24 cellular contexts compared by ENCODE assay signal in genomic region chr3:39491733-39492350, GRCh38. TPM values are rescaled to one million over a fixed set of nuclear protein-coding genes. Genes with fewer than 3 reads are reported as not detected.
"Had no signal": no experiment of that assay in that cellular context is flagged by ENCODE, and none has a peak within 500 bp of the region (broad histone marks: within the 10 kb centered on the region; RNA-seq: fewer than 3 reads in every experiment).

No MANE protein-coding gene starts in this region.

- H3K27me3 ChIP-seq: brain microvascular endothelial cell had no signal

- H3K36me3 Mint-ChIP-seq: activated naive CD4-positive, alpha-beta T cell treated with anti-CD3 and anti-CD28 coated beads, Interleukin-2, amount 50 U/mL, for 24 hours; T-cell had no signal

- H3K4me3 Mint-ChIP-seq: activated CD4-positive, alpha-beta T cell treated with anti-CD3 and anti-CD28 coated beads for 36 hours; activated naive CD4-positive, alpha-beta T cell treated with anti-CD3 and anti-CD28 coated beads, Interleukin-2, amount 50 U/mL, for 24 hours; T-cell had no signal

- DNase-seq: activated CD4-positive, alpha-beta T cell treated with anti-CD3 and anti-CD28 coated beads for 36 hours; activated CD8-positive, alpha-beta memory T cell treated with anti-CD3 and anti-CD28 coated beads for 24 hours; activated effector memory CD4-positive, alpha-beta T cell treated with Interleukin-2 at 50 U/mL for 16 hours; activated naive CD4-positive, alpha-beta T cell; amygdala; brain microvascular endothelial cell; cerebellar nuclear complex; IMR-90; KG1; NCI-H1048; NCI-H146; NCI-H187 treated with DMSO at 0.1 percent for 48 hours; NCI-H2081 treated with DMSO at 0.1 percent for 48 hours; NCI-H446; NCI-H524; PC-9; SIG-M5; T-cell; WERI-Rb-1 had no signal

- H3K36me3 ChIP-seq: brain microvascular endothelial cell, WERI-Rb-1 had no signal

- H3K4me1 Mint-ChIP-seq: activated CD4-positive, alpha-beta T cell treated with anti-CD3 and anti-CD28 coated beads for 36 hours had no signal

- H3K27ac Mint-ChIP-seq: activated CD4-positive, alpha-beta T cell treated with anti-CD3 and anti-CD28 coated beads for 36 hours; activated naive CD4-positive, alpha-beta T cell treated with anti-CD3 and anti-CD28 coated beads, Interleukin-2, amount 50 U/mL, for 24 hours; T-cell had no signal

- H3K4me3 ChIP-seq: PC-9, SK-N-MC had no signal

- H3K9me3 Mint-ChIP-seq: activated naive CD4-positive, alpha-beta T cell treated with anti-CD3 and anti-CD28 coated beads, Interleukin-2, amount 50 U/mL, for 24 hours; T-cell had no signal

- ATAC-seq: activated CD4-positive, alpha-beta T cell treated with anti-CD3 and anti-CD28 coated beads for 36 hours; T-cell had no signal

RNA-seq across cellular contexts. Expression of gene MOBP, which starts 24.4 kb away (rescaled TPM):
- total RNA-seq: activated CD4-positive, alpha-beta T cell treated with anti-CD3 and anti-CD28 coated beads for 36 hours; IMR-90; LHCN-M2; M059J; PC-9; RPMI7951 had no signal
- polyA plus RNA-seq: IMR-90 had no signal
